Comparison of ENCODE assay signal across 12 cellular contexts in the genomic region with DNA sequence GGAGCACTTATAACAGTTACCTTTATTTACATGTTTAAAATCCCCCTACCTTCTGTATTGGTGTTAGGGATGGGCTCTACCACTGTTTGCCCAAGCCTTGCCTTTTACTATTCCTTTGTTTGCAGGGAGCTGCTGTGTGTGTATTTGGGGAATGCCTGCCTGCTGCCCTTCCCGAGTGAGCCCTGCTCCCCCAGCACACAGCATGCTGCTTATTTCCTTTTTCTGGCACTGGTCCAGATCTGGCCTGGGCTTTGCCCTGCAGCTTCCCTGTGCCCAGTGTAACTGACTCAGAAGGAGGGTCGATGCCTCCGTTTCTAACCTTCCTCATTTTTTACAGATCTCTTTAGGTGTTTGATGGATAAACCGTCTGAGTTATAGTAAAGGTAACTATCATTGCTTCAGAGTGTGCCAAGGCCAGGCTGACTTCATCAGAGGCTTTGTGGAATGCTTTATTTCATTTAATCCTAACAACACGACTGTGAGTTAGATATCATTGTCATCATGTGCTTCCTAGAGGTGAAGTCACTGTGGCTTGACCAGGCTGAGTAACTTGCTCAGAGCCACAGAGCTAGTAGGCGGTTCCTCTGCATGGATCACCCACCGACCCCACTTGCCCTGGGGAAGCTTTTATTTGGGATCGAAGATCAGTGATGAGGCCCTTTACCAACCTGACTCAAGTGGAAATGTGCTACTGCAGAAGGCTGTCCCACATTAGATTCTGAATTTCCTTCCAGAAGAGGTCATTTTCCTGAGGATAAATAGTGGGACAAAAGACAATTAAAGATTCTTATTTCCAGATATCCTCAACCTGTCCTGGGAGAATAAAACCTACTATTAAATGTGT.
A peak's percentile ranks its signal among the peaks of the same experiment; 100 is the strongest.
DNase-seq lines count a peak whose midpoint lies in the region; FAIRE-seq and TF ChIP-seq lines count a peak whose summit lies in the region.
"Had no signal": no experiment of that assay in that cellular context is flagged by ENCODE, and none has a peak within 500 bp of the region (broad histone marks: within the 10 kb centered on the region; RNA-seq: fewer than 3 reads in every experiment).

No MANE protein-coding gene starts in this region.

- H3K4me3 ChIP-seq in astrocyte (ENCODE audit: insufficient read depth, low read depth, low read length) = no peak overlapping the region
- no peak overlapping the region for H3K4me3 ChIP-seq in keratinocyte (ENCODE audit: control insufficient read depth in 2 of 3, extremely low read depth in 1 of 3, insufficient read depth in 2 of 3, low read depth in 1 of 3, low read length in 3 of 3)

- H2AFZ ChIP-seq in astrocyte (ENCODE audit: low read depth, low read length) = no peak overlapping the region
- no peak overlapping the region for H2AFZ ChIP-seq in keratinocyte (ENCODE audit: control insufficient read depth, low read length)

- H3K4me3 Mint-ChIP-seq in astrocyte (ENCODE audit: unreplicated experiment) = no peak overlapping the region
- H3K4me3 Mint-ChIP-seq: activated CD8-positive, alpha-beta T cell treated with anti-CD3 and anti-CD28 coated beads for 36 hours; stimulated activated memory B cell treated with anti-CD40 and anti-IgM and Interleukin-4, amounts not matched to agents 10 μg/mL and 1 μg/mL and 100 μg/mL, for 72 hours had no signal

- peaks cover 2% of the 10 kb centered on the region for H3K9me3 Mint-ChIP-seq in astrocyte (ENCODE audit: unreplicated experiment)
- H3K9me3 Mint-ChIP-seq: activated CD8-positive, alpha-beta T cell treated with anti-CD3 and anti-CD28 coated beads for 36 hours; stimulated activated memory B cell treated with anti-CD40 and anti-IgM and Interleukin-4, amounts not matched to agents 10 μg/mL and 1 μg/mL and 100 μg/mL, for 72 hours had no signal

- H3K9me3 ChIP-seq in astrocyte (ENCODE audit: insufficient read depth, low read depth, low read length) = no peaks in the 10 kb centered on the region
- H3K9me3 ChIP-seq in keratinocyte (ENCODE audit: control insufficient read depth, low read depth, low read length) = no peaks in the 10 kb centered on the region
- H3K9me3 ChIP-seq: neutrophil had no signal

- DNase-seq in COLO668 (lab: John Stamatoyannopoulos, UW; ENCODE audit: unreplicated experiment) (peak; percentile 91), NCI-H146 (lab: John Stamatoyannopoulos, UW) (peak; percentile 95), astrocyte (ENCODE audit: low read depth) (peak; percentile 45), keratinocyte (ENCODE audit: low read depth, low spot score) (no peak), SW 1271 (lab: John Stamatoyannopoulos, UW) (no peak), GM20000 (ENCODE audit: low spot score) (no peak), T1000 (lab: John Stamatoyannopoulos, UW) (no peak)
- DNase-seq in activated CD4-positive, CD25-positive, alpha-beta regulatory T cell (lab: John Stamatoyannopoulos, UW) = no peak
- DNase-seq: activated CD8-positive, alpha-beta T cell treated with anti-CD3 and anti-CD28 coated beads for 36 hours had no signal

- H3K27ac ChIP-seq in astrocyte (ENCODE audit: low read depth, low read length) (no peak overlapping the region), keratinocyte (ENCODE audit: control insufficient read depth, insufficient read depth, low read length) (no peak overlapping the region)
- H3K27ac ChIP-seq: neutrophil had no signal

- H3K9ac ChIP-seq in astrocyte (ENCODE audit: low read length) (no peak overlapping the region), keratinocyte (ENCODE audit: control insufficient read depth, extremely low read depth, insufficient read depth, low read length) (no peak overlapping the region)

- peak overlapping the region; percentile 8 for H3K27ac Mint-ChIP-seq in astrocyte (ENCODE audit: unreplicated experiment)
- H3K27ac Mint-ChIP-seq: activated CD8-positive, alpha-beta T cell treated with anti-CD3 and anti-CD28 coated beads for 36 hours; stimulated activated memory B cell treated with anti-CD40 and anti-IgM and Interleukin-4, amounts not matched to agents 10 μg/mL and 1 μg/mL and 100 μg/mL, for 72 hours had no signal

- dilution Hi-C loops in keratinocyte (cut with MboI; ENCODE audit: extremely low pct_ligation_motif_present, low sequenced_read_pairs) = no loop called here

- no peaks in the 10 kb centered on the region for H3K36me3 ChIP-seq in astrocyte (ENCODE audit: insufficient read depth, low read length)
- no peaks in the 10 kb centered on the region for H3K36me3 ChIP-seq in keratinocyte (ENCODE audit: control insufficient read depth in 2 of 2, extremely low read depth in 1 of 2, insufficient read depth in 2 of 2, low read length in 2 of 2)

- peaks cover 8% of the 10 kb centered on the region for H3K36me3 Mint-ChIP-seq in astrocyte (ENCODE audit: low read depth, unreplicated experiment)

- TF ChIP-seq CTCF in astrocyte (IDR thresholded peaks at IDR 0.05; ENCODE audit: insufficient read depth, low read depth, low read length) (no peak), keratinocyte (optimal IDR thresholded peaks at IDR 0.05 in 1 of 3, IDR thresholded peaks at IDR 0.05 in 1 of 3, conservative IDR thresholded peaks at IDR 0.05 in 1 of 3; ENCODE audit: extremely low read depth in 1 of 3, insufficient read depth in 2 of 3, low read length in 3 of 3) (no peak), GM20000 (IDR thresholded peaks at IDR 0.05; ENCODE audit: extremely low read depth, missing control alignments) (no peak)

- FAIRE-seq in astrocyte (lab: Jason Lieb, UNC) = peak; percentile 59
- FAIRE-seq in keratinocyte (lab: Jason Lieb, UNC) = peak; percentile 9
- FAIRE-seq: G401.6 had no signal

- H3K27me3 ChIP-seq in astrocyte (ENCODE audit: insufficient read depth, low read length) (no peaks in the 10 kb centered on the region), keratinocyte (ENCODE audit: control insufficient read depth, extremely low read depth, insufficient read depth, low read length) (no peaks in the 10 kb centered on the region)
- H3K27me3 ChIP-seq: neutrophil had no signal

- H3K4me1 ChIP-seq in astrocyte (ENCODE audit: insufficient read depth, low read length) (peaks cover 12% of the 10 kb centered on the region), keratinocyte (ENCODE audit: control insufficient read depth, extremely low read depth, insufficient read depth, low read length) (peaks cover 26% of the 10 kb centered on the region)

- no peaks in the 10 kb centered on the region for H3K27me3 Mint-ChIP-seq in astrocyte (ENCODE audit: low read depth, unreplicated experiment)
- H3K27me3 Mint-ChIP-seq: activated CD8-positive, alpha-beta T cell treated with anti-CD3 and anti-CD28 coated beads for 36 hours; stimulated activated memory B cell treated with anti-CD40 and anti-IgM and Interleukin-4, amounts not matched to agents 10 μg/mL and 1 μg/mL and 100 μg/mL, for 72 hours had no signal

- H3K4me2 ChIP-seq in astrocyte (ENCODE audit: low read length) (peak overlapping the region; percentile 23), keratinocyte (ENCODE audit: control insufficient read depth, extremely low read depth, insufficient read depth, low read depth, low read length) (no peak overlapping the region)

- no peaks in the 10 kb centered on the region for H4K20me1 ChIP-seq in astrocyte (ENCODE audit: insufficient read depth, low read length)
- no peaks in the 10 kb centered on the region for H4K20me1 ChIP-seq in keratinocyte (ENCODE audit: control insufficient read depth, extremely low read depth, insufficient read depth, low read length)

- H3K79me2 ChIP-seq in astrocyte (ENCODE audit: insufficient read depth, low read length) = no peaks in the 10 kb centered on the region
- no peaks in the 10 kb centered on the region for H3K79me2 ChIP-seq in keratinocyte (ENCODE audit: control insufficient read depth, insufficient read depth, low read length)

- no peaks in the 10 kb centered on the region for H3K9me1 ChIP-seq in keratinocyte (ENCODE audit: control insufficient read depth, extremely low read depth, insufficient read depth, low read length)

- peaks cover 34% of the 10 kb centered on the region for H3K4me1 Mint-ChIP-seq in astrocyte (ENCODE audit: low read depth, unreplicated experiment)
- H3K4me1 Mint-ChIP-seq: stimulated activated memory B cell treated with anti-CD40 and anti-IgM and Interleukin-4, amounts not matched to agents 10 μg/mL and 1 μg/mL and 100 μg/mL, for 72 hours had no signal

Comparison
In these comparisons a context has a peak if more than half of its experiments do, and no peak if none do; other contexts are left out.
1. DNase-seq: peak in COLO668 (single experiment), NCI-H146 (single experiment) and astrocyte (single experiment); none in keratinocyte (single experiment), SW 1271 (0 of 2), GM20000 (single experiment), activated CD4-positive, CD25-positive, alpha-beta regulatory T cell (0 of 4) and T1000 (single experiment).